23 cellular contexts compared by ENCODE assay signal in genomic region chr6:119218548-119218947, GRCh38.
"Had no signal": no experiment of that assay in that cellular context is flagged by ENCODE, and none has a peak within 500 bp of the region (broad histone marks: within the 10 kb centered on the region; RNA-seq: fewer than 3 reads in every experiment).

No MANE protein-coding gene starts in this region.

- H3K4me1 ChIP-seq: SJSA1 had no signal

- H3K4me3 ChIP-seq: MG63, SJSA1, SK-N-MC had no signal

- H3K27me3 ChIP-seq: MG63, SJSA1 had no signal

- H3K9me3 ChIP-seq: MG63, SJSA1 had no signal

- FAIRE-seq: HTR-8/SVneo, RCC 7860 had no signal

- H3K27ac ChIP-seq: HL-60, SJSA1, SK-N-MC had no signal

- H3K36me3 ChIP-seq: MG63, SJSA1 had no signal

- DNase-seq: Karpas-422, KG1, MG63, NCI-H1092, NCI-H1436, NCI-H187, NCI-H2029, NCI-H2081 treated with DMSO at 0.1 percent for 48 hours, NCI-H2171, NCI-H226, NCI-H446, NCI-H510A, NCI-H524 treated with DMSO at 0.1 percent for 48 hours, NCI-H69, NCI-H774, Right ventricle myocardium superior, RPMI8226, SIG-M5 had no signal
